In genomic region chr19:54325194-54325621, GRCh38 we compare ENCODE assay signal across 8 cellular contexts. TPM values are rescaled to one million over a fixed set of nuclear protein-coding genes. Genes with fewer than 3 reads are reported as not detected.
A peak's percentile ranks its signal among the peaks of the same experiment; 100 is the strongest.
DNase-seq lines count a peak whose midpoint lies in the region; ATAC-seq and TF ChIP-seq lines count a peak whose summit lies in the region.

No MANE protein-coding gene starts in this region.

- H3K4me3 ChIP-seq in DOHH2 (ENCODE audit: low read length) = no peak overlapping the region
- H3K4me3 ChIP-seq in astrocyte of the spinal cord (ENCODE audit: low read depth, low read length) = no peak overlapping the region
- no peak overlapping the region for H3K4me3 ChIP-seq in kidney epithelial cell (ENCODE audit: low read depth, low read length)

- no peak for ATAC-seq in GM19455 (IDR thresholded peaks at IDR 0.05; ENCODE audit: unreplicated experiment)

- H3K79me2 ChIP-seq in DOHH2 (ENCODE audit: control insufficient read depth, low read length) = no peaks in the 10 kb centered on the region

- no peaks in the 10 kb centered on the region for H3K9me3 ChIP-seq in DOHH2 (ENCODE audit: control insufficient read depth, insufficient read depth, low read length)

- H3K36me3 ChIP-seq in DOHH2 (ENCODE audit: control insufficient read depth, low read length) = no peaks in the 10 kb centered on the region
- H3K36me3 ChIP-seq in kidney epithelial cell (ENCODE audit: control insufficient read depth, insufficient read depth, low read length) = no peaks in the 10 kb centered on the region

- no peak overlapping the region for H3K4me2 ChIP-seq in DOHH2 (ENCODE audit: low read length)

- H3K4me1 ChIP-seq in DOHH2 (ENCODE audit: control insufficient read depth, low read length) = peaks cover 6% of the 10 kb centered on the region

- TF ChIP-seq EP300 in Ishikawa (IDR thresholded peaks at IDR 0.05; ENCODE audit: borderline replicate concordance) = no peak

- H3K27me3 ChIP-seq in DOHH2 (ENCODE audit: control insufficient read depth, low read length) (peaks cover 19% of the 10 kb centered on the region), kidney epithelial cell (ENCODE audit: control insufficient read depth, insufficient read depth, low read length) (no peaks in the 10 kb centered on the region)

- H4K20me1 ChIP-seq in DOHH2 (ENCODE audit: control insufficient read depth, insufficient read depth, low read depth, low read length) = no peaks in the 10 kb centered on the region

- TF ChIP-seq CTCF in DOHH2 (IDR thresholded peaks at IDR 0.05; ENCODE audit: low read depth, low read length, poor library complexity, severe bottlenecking) (peak; percentile 92), astrocyte of the spinal cord (IDR thresholded peaks at IDR 0.05; ENCODE audit: low read depth, low read length) (peak; percentile 68), kidney epithelial cell (IDR thresholded peaks at IDR 0.05; ENCODE audit: insufficient read depth, low read length, poor library complexity, severe bottlenecking) (peak; percentile 52)

- H3F3A ChIP-seq in DOHH2 (ENCODE audit: control insufficient read depth, insufficient read depth) = no peaks in the 10 kb centered on the region

- no peaks in the 10 kb centered on the region for H3K9me2 ChIP-seq in DOHH2 (replicated peaks; ENCODE audit: control insufficient read depth, low read length)

- in situ Hi-C loops in astrocyte of the spinal cord (cut with HindIII; ENCODE audit: low sequenced_read_pairs) = no loop called here

- peak; percentile 49 for TF ChIP-seq RAD21 in Ishikawa (IDR thresholded peaks at IDR 0.05; ENCODE audit: low read depth)

- no peak overlapping the region for H3K27ac ChIP-seq in DOHH2 (ENCODE audit: low read depth, low read length)

- DNase-seq in T follicular helper cell (ENCODE audit: low read depth) (peak; percentile 21), astrocyte of the spinal cord (ENCODE audit: low read depth, low spot score) (peak; percentile 5), kidney epithelial cell (ENCODE audit: low read depth) (no peak), amniotic stem cell (lab: John Stamatoyannopoulos, UW) (no peak)
- peak; percentile 41 for DNase-seq in stimulated activated CD8-positive, alpha-beta memory T cell treated with anti-CD3 and anti-CD28 coated beads, Interleukin-15, amount 100 ng/mL, for 1 hour (ENCODE audit: low read depth)

TF ChIP-seq in Ishikawa, 13 proteins besides CTCF, POLR2A, EP300 and RAD21:
- TF ChIP-seq TCF12 (IDR thresholded peaks at IDR 0.05; ENCODE audit: low read depth) (no peak), NFIC (IDR thresholded peaks at IDR 0.05) (no peak), TAF1 (IDR thresholded peaks at IDR 0.05; ENCODE audit: low read depth) (no peak), EGR1 (IDR thresholded peaks at IDR 0.05) (no peak), CREB1 (IDR thresholded peaks at IDR 0.05; ENCODE audit: low read depth) (no peak), ZBTB7A (IDR thresholded peaks at IDR 0.05; ENCODE audit: low read depth) (no peak), TEAD4 (IDR thresholded peaks at IDR 0.05) (no peak), CEBPB (IDR thresholded peaks at IDR 0.05) (no peak), REST (IDR thresholded peaks at IDR 0.05; ENCODE audit: low read depth) (no peak), YY1 (IDR thresholded peaks at IDR 0.05; ENCODE audit: low read depth) (no peak), FOXM1 (IDR thresholded peaks at IDR 0.05; ENCODE audit: borderline replicate concordance, low read depth) (no peak)
- TF ChIP-seq, protein P1, sequence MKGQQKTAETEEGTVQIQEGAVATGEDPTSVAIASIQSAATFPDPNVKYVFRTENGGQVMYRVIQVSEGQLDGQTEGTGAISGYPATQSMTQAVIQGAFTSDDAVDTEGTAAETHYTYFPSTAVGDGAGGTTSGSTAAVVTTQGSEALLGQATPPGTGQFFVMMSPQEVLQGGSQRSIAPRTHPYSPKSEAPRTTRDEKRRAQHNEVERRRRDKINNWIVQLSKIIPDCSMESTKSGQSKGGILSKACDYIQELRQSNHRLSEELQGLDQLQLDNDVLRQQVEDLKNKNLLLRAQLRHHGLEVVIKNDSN (IDR thresholded peaks at IDR 0.05) = no peak
- TF ChIP-seq, protein P2, sequence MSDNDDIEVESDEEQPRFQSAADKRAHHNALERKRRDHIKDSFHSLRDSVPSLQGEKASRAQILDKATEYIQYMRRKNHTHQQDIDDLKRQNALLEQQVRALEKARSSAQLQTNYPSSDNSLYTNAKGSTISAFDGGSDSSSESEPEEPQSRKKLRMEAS (IDR thresholded peaks at IDR 0.05) = no peak

RNA-seq across cellular contexts. Expression of gene LILRA5, which starts 12.2 kb away (rescaled TPM):
- 1.9 TPM in 1 of 2 replicates, not detected in the other for total RNA-seq in kidney epithelial cell

RNA-seq across cellular contexts. Expression of gene LILRA4, which starts 13.8 kb away (rescaled TPM):
- not detected in 2 replicates for total RNA-seq in kidney epithelial cell

RNA-seq across cellular contexts. Expression of gene LAIR1, which starts 39.5 kb away (rescaled TPM):
- 1.0 TPM in 1 of 2 replicates, not detected in the other for total RNA-seq in kidney epithelial cell

RNA-seq across cellular contexts. Expression of gene LILRB2, which starts 44.3 kb away (rescaled TPM):
- total RNA-seq in kidney epithelial cell = not detected in 2 replicates

Comparison
In these comparisons a context has a peak if more than half of its experiments do, and no peak if none do; other contexts are left out.
1. DNase-seq: peak in T follicular helper cell (single experiment), astrocyte of the spinal cord (single experiment) and stimulated activated CD8-positive, alpha-beta memory T cell treated with anti-CD3 and anti-CD28 coated beads, Interleukin-15, amount 100 ng/mL, for 1 hour (single experiment); none in kidney epithelial cell (single experiment) and amniotic stem cell (single experiment).
2. Peak in every context shown above with its lines, with median percentiles within 50 percentile points of each other: CTCF ChIP-seq.